In genomic region chr14:42504433-42504832, GRCh38 we compare ENCODE assay signal across 22 cellular contexts.
"Had no signal": no experiment of that assay in that cellular context is flagged by ENCODE, and none has a peak within 500 bp of the region (broad histone marks: within the 10 kb centered on the region; RNA-seq: fewer than 3 reads in every experiment).

No MANE protein-coding gene starts in this region.

- H3K4me1 Mint-ChIP-seq: IgD-negative memory B cell had no signal

- H3K4me2 ChIP-seq: KMS-11 had no signal

- H3K9ac ChIP-seq: KMS-11 had no signal

- ATAC-seq: K562 had no signal

- H3K27me3 Mint-ChIP-seq: IgD-negative memory B cell had no signal

- H3K4me3 ChIP-seq: K562, MG63, SJSA1, SK-N-MC had no signal

- DNase-seq: MG63, NCI-H1092, NCI-H1436, NCI-H187, NCI-H2029, NCI-H2081 treated with DMSO at 0.1 percent for 48 hours, NCI-H2171, NCI-H226, NCI-H446, NCI-H510A, NCI-H524 treated with DMSO at 0.1 percent for 48 hours, NCI-H69, NCI-H774, Right ventricle myocardium superior, RPMI8226, SIG-M5 had no signal

- H3K9me3 ChIP-seq: MG63, SJSA1 had no signal

- H3K27ac Mint-ChIP-seq: IgD-negative memory B cell had no signal

- H3K27ac ChIP-seq: KMS-11, SJSA1, SK-N-MC had no signal

- H3K4me3 Mint-ChIP-seq: IgD-negative memory B cell had no signal

- H3K27me3 ChIP-seq: MG63, SJSA1 had no signal

- H3K4me1 ChIP-seq: SJSA1 had no signal

- H3K36me3 ChIP-seq: MG63, SJSA1 had no signal

- FAIRE-seq: K562, RCC 7860 had no signal
